Comparison of ENCODE assay signal across 8 cellular contexts in genomic region chr20:35226775-35227681, GRCh38. TPM values are rescaled to one million over a fixed set of nuclear protein-coding genes. Genes with fewer than 3 reads are reported as not detected.
DNase-seq lines count a peak whose midpoint lies in the region; ATAC-seq, FAIRE-seq and TF ChIP-seq lines count a peak whose summit lies in the region.

No MANE protein-coding gene starts in this region.

- no TSS peak for BruUV-seq in GM12878 (replicated peaks; lab: Mats Ljungman, UMichigan)

- no peak overlapping the region for H3K4me2 ChIP-seq in GM12878 (ENCODE audit: control insufficient read depth, insufficient read depth)

- intact Hi-C loops in GM12878 (cut with micrococcal nuclease; ENCODE audit: unreplicated experiment): no loop called here

- TF ChIP-seq POLR2A in GM12878 (IDR thresholded peaks at IDR 0.05; ENCODE audit: low read depth, low read length) (no peak), GM12892 (IDR thresholded peaks at IDR 0.05; ENCODE audit: low read depth, low read length) (no peak)

- H3K27ac ChIP-seq in GM12878 (ENCODE audit: control insufficient read depth, insufficient read depth): no peak overlapping the region

- in situ Hi-C loops in GM12878 (cut with MboI): no loop called here

- no peaks in the 10 kb centered on the region for H3K79me2 ChIP-seq in GM12878 (ENCODE audit: control insufficient read depth, insufficient read depth, low read length)

- DNase-seq in AG08396 (ENCODE audit: low spot score): peak; percentile 81
- peak; percentile 81 for DNase-seq in HK-2 (ENCODE audit: unreplicated experiment)
- DNase-seq in T1000 (lab: John Stamatoyannopoulos, UW): peak; percentile 30
- no peak for DNase-seq in GM12878 (ENCODE audit: low read depth, low spot score)
- peak; percentile 36 to 56 (median 47) for DNase-seq in immature natural killer cell
- peak; percentile 35 for DNase-seq in stimulated activated CD4-positive, alpha-beta T cell treated with anti-CD3 and anti-CD28 coated beads, Interleukin-12 subunit alpha, Interleukin-12 subunit beta, amount 100 ng/mL, for 4 hours
- no peak for DNase-seq in OCI-M1 (lab: John Stamatoyannopoulos, UW)
- DNase-seq in GM12892 (ENCODE audit: insufficient read length): no peak

- no peak for TF ChIP-seq CTCF in GM12878 (IDR thresholded peaks at IDR 0.05 in 2 of 3, conservative IDR thresholded peaks at IDR 0.05 in 1 of 3; ENCODE audit: control insufficient read depth in 2 of 3, extremely low read depth in 1 of 3, insufficient read depth in 1 of 3, low read depth in 3 of 3, low read length in 3 of 3)

- peak overlapping the region in 1 of 6 donors; percentile 24 for H3K27ac Mint-ChIP-seq in immature natural killer cell

- RAD21 ChIA-PET in GM12878 (lab: Charles Lee; ENCODE audit: unreplicated experiment): no interaction called here

- H3K27me3 Mint-ChIP-seq in immature natural killer cell (ENCODE audit: low read depth in 3 of 3): peaks cover 8 to 23% (median 12%) of the 10 kb centered on the region in 3 donors

- H3K4me1 ChIP-seq in GM12878 (ENCODE audit: control insufficient read depth, insufficient read depth, low read length): no peaks in the 10 kb centered on the region

- no peak overlapping the region for H2AFZ ChIP-seq in GM12878 (ENCODE audit: control insufficient read depth, low read depth, low read length)

- CTCF ChIA-PET in GM12878 (lab: Yijun Ruan, JAX): interaction anchor here (1.0 kb wide), 1 partner anchor 82 kb away, joined by 3 read pairs; no protein-coding TSS in a partner anchor

- 71% methylated on average over 13 of the region's 91 CpGs for WGBS in GM12878 (ENCODE audit: insufficient coverage, insufficient replicate concordance, low lambda C conversion rate, missing lambda C conversion rate)

- H3K4me1 Mint-ChIP-seq in immature natural killer cell: peaks cover 7 to 14% of the 10 kb centered on the region in 2 donors

- no peaks in the 10 kb centered on the region for H3K9me3 ChIP-seq in GM12878 (replicated peaks; ENCODE audit: control insufficient read depth, insufficient read depth, low read length)

- peaks cover 5 to 22% of the 10 kb centered on the region in 2 experiments for H3K27me3 ChIP-seq in GM12878 (replicated peaks in 1 of 2; ENCODE audit: control insufficient read depth in 2 of 2, insufficient read depth in 2 of 2, low read length in 1 of 2)

- ATAC-seq in GM12878: peak; percentile 23; the same call in 1 of the 3 replicates

- TF ChIP-seq RAD21 in GM12878 (IDR thresholded peaks at IDR 0.05; ENCODE audit: insufficient read depth, low read depth, low read length): no peak

- H3K4me3 Mint-ChIP-seq in immature natural killer cell: peak overlapping the region; percentile 74 to 80 (median 75)

- peaks cover 25 to 31% (median 26%) of the 10 kb centered on the region in 3 donors for H3K36me3 Mint-ChIP-seq in immature natural killer cell

- SMC1A ChIA-PET in GM12878 (lab: Charles Lee; ENCODE audit: uncharacterized antibody, unreplicated experiment): interaction anchor here (1.1 to 1.8 kb wide), 2 partner anchors 15 to 17 kb away, joined by 3 to 4 read pairs; no protein-coding TSS in a partner anchor

- H3K4me3 ChIP-seq in GM12878: no peak overlapping the region

- POLR2A ChIA-PET in GM12878 (lab: Charles Lee): interaction anchor here (0.7 kb wide), 1 partner anchor 44 kb away, joined by 4 read pairs; no protein-coding TSS in a partner anchor

- no peak for TF ChIP-seq EP300 in GM12878 (IDR thresholded peaks at IDR 0.05; ENCODE audit: borderline replicate concordance in 1 of 2, control insufficient read depth in 1 of 2, low read depth in 2 of 2, low read length in 2 of 2)

- H3K9me3 Mint-ChIP-seq in immature natural killer cell: peaks cover 0 to 2% (median 0%) of the 10 kb centered on the region in 6 donors

- no peak overlapping the region for H3K9ac ChIP-seq in GM12878 (ENCODE audit: control insufficient read depth, insufficient read depth, low read length)

- no peak for FAIRE-seq in GM12878 (lab: Jason Lieb, UNC)
- no peak for FAIRE-seq in GM12892 (lab: Jason Lieb, UNC)

- H3K36me3 ChIP-seq in GM12878 (ENCODE audit: control insufficient read depth in 2 of 2, insufficient read depth in 2 of 2, low read length in 1 of 2): no peaks in the 10 kb centered on the region

- H4K20me1 ChIP-seq in GM12878 (ENCODE audit: control insufficient read depth, insufficient read depth): no peaks in the 10 kb centered on the region

RNA-seq across cellular contexts. Expression of gene MMP24, which starts 0.5 kb away (rescaled TPM):
- total RNA-seq in GM12878 (2013; cell fraction: nucleolus; rRNA removed): not detected in 2 replicates
- total RNA-seq in GM12878 (2014; rRNA removed) (not detected in 2 replicates), GM12878 (2014; rRNA removed; fragmentation: Illumina TruSeq; extraction: Trizol) (not detected in 2 replicates), GM12878 (2021) (not detected in 2 replicates)
- 0.12 TPM for polyA plus RNA-seq in GM12878 (2011; ENCODE audit: low read depth)
- polyA plus RNA-seq in GM12878 (2011; rRNA removed) (0.01 TPM in 1 of 2 replicates, not detected in the other), GM12878 (2014; fragmentation: Illumina TruSeq; extraction: Trizol) (0.01 TPM in 1 of 2 replicates, not detected in the other), GM12878 (2014; fragmentation: Nextera tagmentation; extraction: Ambion mirVana) (under 1 TPM; 0.02 to 0.04 TPM), GM12878 (2014; rRNA removed) (0.03 TPM in 1 of 2 replicates, not detected in the other), GM12878 (2016; fragmentation: Nextera tagmentation; extraction: Ambion mirVana) (under 1 TPM; 0.06 to 0.11 TPM), immature natural killer cell (under 1 TPM in 2 of 3 donors, not detected in 1; 0.06 to 0.17 TPM)
- not detected in 2 replicates for polyA plus RNA-seq in GM12878 (2011; cell fraction: cytosol; rRNA removed)
- not detected in 2 replicates for polyA plus RNA-seq in GM12878 (2011; cell fraction: nucleus; rRNA removed)
- 0.21 and 0.27 TPM in 2 replicates for polyA plus RNA-seq in GM12878 (2012)
- not detected in 2 replicates for polyA minus RNA-seq in GM12878 (2011; rRNA and poly(A)+ RNA removed)
- not detected in 2 replicates for polyA minus RNA-seq in GM12878 (2011; cell fraction: cytosol; rRNA and poly(A)+ RNA removed)
- not detected in 2 replicates for polyA minus RNA-seq in GM12878 (2011; cell fraction: nucleus; rRNA and poly(A)+ RNA removed)
- polyA plus RNA-seq in GM12892 (2012; ENCODE audit: missing spikeins): 0.19 TPM

RNA-seq across cellular contexts. Expression of gene MMP24OS, which starts 50.9 kb away (rescaled TPM):
- 68.0 and 70.0 TPM in 2 replicates for total RNA-seq in GM12878 (2013; cell fraction: nucleolus; rRNA removed)
- total RNA-seq in GM12878 (2014; rRNA removed) (9.6 and 10.7 TPM in 2 replicates), GM12878 (2014; rRNA removed; fragmentation: Illumina TruSeq; extraction: Trizol) (6.2 and 7.1 TPM in 2 replicates), GM12878 (2021) (30.9 and 31.4 TPM in 2 replicates)
- 9.2 TPM for polyA plus RNA-seq in GM12878 (2011; ENCODE audit: low read depth)
- polyA plus RNA-seq in GM12878 (2011; rRNA removed) (9.6 and 12.3 TPM in 2 replicates), GM12878 (2014; fragmentation: Illumina TruSeq; extraction: Trizol) (3.4 and 9.1 TPM in 2 replicates), GM12878 (2014; fragmentation: Nextera tagmentation; extraction: Ambion mirVana) (1 to 10 TPM; 2.0 to 3.6 TPM), GM12878 (2014; rRNA removed) (25.8 and 27.9 TPM in 2 replicates), GM12878 (2016; fragmentation: Nextera tagmentation; extraction: Ambion mirVana) (10 to 100 TPM; 18.3 to 20.0 TPM), immature natural killer cell (10 to 100 TPM in 2 of 3 donors, 1 to 10 TPM in 1; 5.1 to 22.2 (median 17.7) TPM)
- polyA plus RNA-seq in GM12878 (2011; cell fraction: cytosol; rRNA removed): 16.2 and 16.5 TPM in 2 replicates
- 31.7 and 36.4 TPM in 2 replicates for polyA plus RNA-seq in GM12878 (2011; cell fraction: nucleus; rRNA removed)
- polyA plus RNA-seq in GM12878 (2012): 31.3 and 32.3 TPM in 2 replicates
- 10.9 and 26.3 TPM in 2 replicates for polyA minus RNA-seq in GM12878 (2011; rRNA and poly(A)+ RNA removed)
- polyA minus RNA-seq in GM12878 (2011; cell fraction: cytosol; rRNA and poly(A)+ RNA removed): 12.2 and 16.9 TPM in 2 replicates
- polyA minus RNA-seq in GM12878 (2011; cell fraction: nucleus; rRNA and poly(A)+ RNA removed): 35.1 and 46.4 TPM in 2 replicates
- 23.9 TPM for polyA plus RNA-seq in GM12892 (2012; ENCODE audit: missing spikeins)

RNA-seq across cellular contexts. Expression of gene PROCR, which starts 55.2 kb away (rescaled TPM):
- total RNA-seq in GM12878 (2013; cell fraction: nucleolus; rRNA removed): not detected in 2 replicates
- total RNA-seq in GM12878 (2014; rRNA removed) (0.27 and 0.73 TPM in 2 replicates), GM12878 (2014; rRNA removed; fragmentation: Illumina TruSeq; extraction: Trizol) (0.22 and 0.32 TPM in 2 replicates), GM12878 (2021) (0.38 TPM in 1 of 2 replicates, not detected in the other)
- polyA plus RNA-seq in GM12878 (2011; ENCODE audit: low read depth): 1.0 TPM
- polyA plus RNA-seq in GM12878 (2011; rRNA removed) (0.61 and 0.67 TPM in 2 replicates), GM12878 (2014; fragmentation: Illumina TruSeq; extraction: Trizol) (0.12 and 0.14 TPM in 2 replicates), GM12878 (2014; fragmentation: Nextera tagmentation; extraction: Ambion mirVana) (under 1 TPM; 0.27 to 0.31 TPM), GM12878 (2014; rRNA removed) (0.41 and 0.78 TPM in 2 replicates), GM12878 (2016; fragmentation: Nextera tagmentation; extraction: Ambion mirVana) (not detected), immature natural killer cell (10 to 100 TPM; 11.0 to 17.9 (median 16.5) TPM)
- polyA plus RNA-seq in GM12878 (2011; cell fraction: cytosol; rRNA removed): 0.94 and 1.1 TPM in 2 replicates
- 0.42 and 0.81 TPM in 2 replicates for polyA plus RNA-seq in GM12878 (2011; cell fraction: nucleus; rRNA removed)
- 1.2 and 2.0 TPM in 2 replicates for polyA plus RNA-seq in GM12878 (2012)
- polyA minus RNA-seq in GM12878 (2011; rRNA and poly(A)+ RNA removed): 0.59 and 1.2 TPM in 2 replicates
- not detected in 2 replicates for polyA minus RNA-seq in GM12878 (2011; cell fraction: cytosol; rRNA and poly(A)+ RNA removed)
- 0.29 and 0.36 TPM in 2 replicates for polyA minus RNA-seq in GM12878 (2011; cell fraction: nucleus; rRNA and poly(A)+ RNA removed)
- 0.85 TPM for polyA plus RNA-seq in GM12892 (2012; ENCODE audit: missing spikeins)

RNA-seq across cellular contexts. Expression of gene EIF6, which starts 57.5 kb away (rescaled TPM):
- total RNA-seq in GM12878 (2013; cell fraction: nucleolus; rRNA removed): 28.7 and 28.9 TPM in 2 replicates
- total RNA-seq in GM12878 (2014; rRNA removed) (189 and 194 TPM in 2 replicates), GM12878 (2014; rRNA removed; fragmentation: Illumina TruSeq; extraction: Trizol) (120 and 127 TPM in 2 replicates), GM12878 (2021) (163 and 168 TPM in 2 replicates)
- polyA plus RNA-seq in GM12878 (2011; ENCODE audit: low read depth): 83.6 TPM
- polyA plus RNA-seq in GM12878 (2011; rRNA removed) (91.4 and 179 TPM in 2 replicates), GM12878 (2014; fragmentation: Illumina TruSeq; extraction: Trizol) (88.4 and 164 TPM in 2 replicates), GM12878 (2014; fragmentation: Nextera tagmentation; extraction: Ambion mirVana) (100 to 1,000 TPM; 405 to 607 TPM), GM12878 (2014; rRNA removed) (204 and 214 TPM in 2 replicates), GM12878 (2016; fragmentation: Nextera tagmentation; extraction: Ambion mirVana) (100 to 1,000 TPM; 256 to 277 TPM), immature natural killer cell (100 to 1,000 TPM; 236 to 379 (median 249) TPM)
- polyA plus RNA-seq in GM12878 (2011; cell fraction: cytosol; rRNA removed): 259 and 394 TPM in 2 replicates
- 240 and 253 TPM in 2 replicates for polyA plus RNA-seq in GM12878 (2011; cell fraction: nucleus; rRNA removed)
- 92.0 and 97.7 TPM in 2 replicates for polyA plus RNA-seq in GM12878 (2012)
- 121 and 171 TPM in 2 replicates for polyA minus RNA-seq in GM12878 (2011; rRNA and poly(A)+ RNA removed)
- 35.1 and 47.9 TPM in 2 replicates for polyA minus RNA-seq in GM12878 (2011; cell fraction: cytosol; rRNA and poly(A)+ RNA removed)
- polyA minus RNA-seq in GM12878 (2011; cell fraction: nucleus; rRNA and poly(A)+ RNA removed): 25.6 and 46.9 TPM in 2 replicates
- 102 TPM for polyA plus RNA-seq in GM12892 (2012; ENCODE audit: missing spikeins)

Comparison
In these comparisons a context has a peak if more than half of its experiments do, and no peak if none do; other contexts are left out.
1. DNase-seq: peak in AG08396 (single experiment), HK-2 (single experiment), T1000 (single experiment), immature natural killer cell (3 of 3) and stimulated activated CD4-positive, alpha-beta T cell treated with anti-CD3 and anti-CD28 coated beads, Interleukin-12 subunit alpha, Interleukin-12 subunit beta, amount 100 ng/mL, for 4 hours (single experiment); none in GM12878 (single experiment), OCI-M1 (single experiment) and GM12892 (single experiment).